In genomic region chr10:97466755-97467154, GRCh38 we compare ENCODE assay signal across 19 cellular contexts. TPM values are rescaled to one million over a fixed set of nuclear protein-coding genes. Genes with fewer than 3 reads are reported as not detected.
A peak's percentile ranks its signal among the peaks of the same experiment; 100 is the strongest.
DNase-seq lines count a peak whose midpoint lies in the region; ATAC-seq and TF ChIP-seq lines count a peak whose summit lies in the region.
"Had no signal": no experiment of that assay in that cellular context is flagged by ENCODE, and none has a peak within 500 bp of the region (broad histone marks: within the 10 kb centered on the region; RNA-seq: fewer than 3 reads in every experiment).

No MANE protein-coding gene starts in this region.

- H3K27ac ChIP-seq in substantia nigra (ENCODE audit: low read depth, low read length, poor library complexity, severe bottlenecking) = no peak overlapping the region
- H3K27ac ChIP-seq: SJCRH30, stomach had no signal

- no peaks in the 10 kb centered on the region for H3K4me1 ChIP-seq in mucosa of descending colon (ENCODE audit: low read depth)
- H3K4me1 ChIP-seq: HAP-1 had no signal

- no peak for ATAC-seq in HG02623 (IDR thresholded peaks at IDR 0.05; ENCODE audit: unreplicated experiment)
- ATAC-seq in mucosa of descending colon = no peak
- ATAC-seq: effector memory CD8-positive, alpha-beta T cell; gastroesophageal sphincter had no signal

- in situ Hi-C loops in ACHN (cut with HindIII; ENCODE audit: low pct_ligation_motif_present, low pct_unique_long_range_greater_than_20kb, low sequenced_read_pairs) = no loop called here

- DNase-seq in ACHN (peak; percentile 61), HS-5 (ENCODE audit: low read depth) (peak; percentile 40), amniotic epithelial cell (ENCODE audit: low read depth) (peak; percentile 28), kidney tubule cell (ENCODE audit: low spot score) (peak; percentile 86), NCI-H1105 (lab: John Stamatoyannopoulos, UW) (no peak), mucosa of descending colon (no peak), substantia nigra (lab: John Stamatoyannopoulos, UW) (no peak)
- DNase-seq: AML-193; DMS 273 treated with DMSO at 0.1 percent for 48 hours; effector memory CD8-positive, alpha-beta T cell; MG63; NCI-H2107; NK-92 treated with Interleukin-12 subunit alpha and Interleukin-12 subunit beta, amount 100 ng/mL, for 24 hours; SJCRH30; stomach had no signal

- H3K36me3 ChIP-seq in mucosa of descending colon (ENCODE audit: low read depth) = peaks cover 9% of the 10 kb centered on the region

- no peaks in the 10 kb centered on the region for H3K9me3 ChIP-seq in mucosa of descending colon
- H3K9me3 ChIP-seq: gastroesophageal sphincter, HAP-1, MG63, SJCRH30, stomach had no signal

- intact Hi-C loops in mucosa of descending colon (cut with DNase I, micrococcal nuclease) = loop anchor here (10.0 kb wide), 1 partner anchor 88 kb away; no protein-coding TSS in a partner anchor

- no peak for TF ChIP-seq CTCF in mucosa of descending colon (IDR thresholded peaks at IDR 0.05)

- no peak overlapping the region for H3K4me3 ChIP-seq in mucosa of descending colon
- H3K4me3 ChIP-seq: gastroesophageal sphincter, HAP-1, MG63, SJCRH30, skin epidermis, stomach had no signal

RNA-seq across cellular contexts. Expression of gene ZDHHC16, which starts 20.8 kb away (rescaled TPM):
- 10 to 100 TPM; 28.8 to 37.0 (median 29.5) TPM for total RNA-seq in mucosa of descending colon

RNA-seq across cellular contexts. Expression of gene EXOSC1, which starts 20.9 kb away (rescaled TPM):
- total RNA-seq in mucosa of descending colon = 10 to 100 TPM; 20.7 to 30.9 (median 21.3) TPM

RNA-seq across cellular contexts. Expression of gene MMS19, which starts 31.5 kb away (rescaled TPM):
- total RNA-seq in mucosa of descending colon = 10 to 100 TPM; 45.7 to 48.5 (median 47.0) TPM

RNA-seq across cellular contexts. Expression of gene UBTD1, which starts 32.0 kb away (rescaled TPM):
- total RNA-seq in mucosa of descending colon = 1 to 10 TPM in 2 of 3 donors, under 1 TPM in 1; 0.49 to 7.3 (median 3.4) TPM

RNA-seq across cellular contexts. Expression of gene PGAM1, which starts 40.8 kb away (rescaled TPM):
- 100 to 1,000 TPM; 173 to 244 (median 186) TPM for total RNA-seq in mucosa of descending colon

Comparison
In these comparisons a context has a peak if more than half of its experiments do, and no peak if none do; other contexts are left out.
1. DNase-seq: peak in ACHN (single experiment), HS-5 (single experiment), amniotic epithelial cell (single experiment) and kidney tubule cell (single experiment); none in NCI-H1105 (single experiment), mucosa of descending colon (0 of 3) and substantia nigra (0 of 49).